ENCODE assay signal across 8 cellular contexts in genomic region chr14:69636718-69637480, GRCh38. TPM values are rescaled to one million over a fixed set of nuclear protein-coding genes. Genes with fewer than 3 reads are reported as not detected.
DNase-seq lines count a peak whose midpoint lies in the region; ATAC-seq and TF ChIP-seq lines count a peak whose summit lies in the region.

No MANE protein-coding gene starts in this region.

- H3K9me3 ChIP-seq in CD4-positive, alpha-beta memory T cell (ENCODE audit: control insufficient read depth in 1 of 2, low read length in 2 of 2), result peaks cover 0 to 7% of the 10 kb centered on the region in 2 donors
- peaks cover 13% of the 10 kb centered on the region for H3K9me3 ChIP-seq in WERI-Rb-1 (ENCODE audit: severe bottlenecking)
- peaks cover 7% of the 10 kb centered on the region for H3K9me3 ChIP-seq in left ventricle myocardium inferior (replicated peaks)

- H3K4me1 ChIP-seq in CD4-positive, alpha-beta memory T cell (ENCODE audit: insufficient read depth, low read length), result peaks cover 80% of the 10 kb centered on the region
- H3K4me1 ChIP-seq in left ventricle myocardium inferior, result peaks cover 87% of the 10 kb centered on the region

- ATAC-seq in sciatic nerve, result peak; percentile 5
- ATAC-seq in HG02759 (IDR thresholded peaks at IDR 0.05; ENCODE audit: unreplicated experiment), result no peak

- peaks cover 7 to 14% of the 10 kb centered on the region in 2 donors for H3K36me3 Mint-ChIP-seq in CD4-positive, alpha-beta memory T cell

- H3K27me3 ChIP-seq in CD4-positive, alpha-beta memory T cell (ENCODE audit: insufficient read depth, low read length), result no peaks in the 10 kb centered on the region
- no peaks in the 10 kb centered on the region for H3K27me3 ChIP-seq in WERI-Rb-1 (ENCODE audit: insufficient read depth, low read depth, severe bottlenecking)
- H3K27me3 ChIP-seq in left ventricle myocardium inferior (ENCODE audit: low read depth), result no peaks in the 10 kb centered on the region

- intact Hi-C loops in CD4-positive, alpha-beta memory T cell (cut with micrococcal nuclease), result loop anchor here (1.0 to 2.0 kb wide), 3 partner anchors 12 to 36 kb away; no protein-coding TSS in a partner anchor
- intact Hi-C loops in left ventricle myocardium inferior (cut with micrococcal nuclease) (no loop called here), sciatic nerve (cut with DNase I) (no loop called here)

- peak overlapping the region; percentile 85 to 97 (median 92) for H3K27ac Mint-ChIP-seq in CD4-positive, alpha-beta memory T cell

- POLR2A ChIA-PET in CD4-positive, alpha-beta memory T cell (lab: Charles Lee; ENCODE audit: partially characterized antibody), result interaction anchor here (0.8 to 19.6 kb wide), 7 partner anchors 8 to 130 kb away, joined by 3 to 279 read pairs (median 4); partner anchors contain the start of genes SRSF5 and SUSD6

- CTCF ChIA-PET in CD4-positive, alpha-beta memory T cell (lab: Charles Lee; ENCODE audit: partially characterized antibody), result interaction anchor here (0.7 to 1.5 kb wide), 5 partner anchors 9 to 30 kb away, joined by 3 to 6 read pairs (median 4); no protein-coding TSS in a partner anchor

- peaks cover 69 to 89% (median 79%) of the 10 kb centered on the region in 4 donors for H3K4me1 Mint-ChIP-seq in CD4-positive, alpha-beta memory T cell

- no peak for TF ChIP-seq CTCF in WERI-Rb-1 (IDR thresholded peaks at IDR 0.05; ENCODE audit: low read depth, low read length)
- TF ChIP-seq CTCF in left ventricle myocardium inferior (IDR thresholded peaks at IDR 0.05; ENCODE audit: borderline replicate concordance), result no peak
- no peak for TF ChIP-seq CTCF in foreskin fibroblast (IDR thresholded peaks at IDR 0.05; ENCODE audit: low read depth, low read length)

- H3K36me3 ChIP-seq in CD4-positive, alpha-beta memory T cell (ENCODE audit: insufficient read depth, low read length), result no peaks in the 10 kb centered on the region
- H3K36me3 ChIP-seq in WERI-Rb-1 (peaks cover 17% of the 10 kb centered on the region), left ventricle myocardium inferior (no peaks in the 10 kb centered on the region)

- peak overlapping the region; percentile 55 to 87 (median 74) for H3K4me3 Mint-ChIP-seq in CD4-positive, alpha-beta memory T cell

- peak overlapping the region in 1 of 2 donors; percentile 37 for H3K4me3 ChIP-seq in CD4-positive, alpha-beta memory T cell (ENCODE audit: low read length in 2 of 2)
- no peak overlapping the region for H3K4me3 ChIP-seq in WERI-Rb-1 (ENCODE audit: low read depth, low read length)
- peak overlapping the region; percentile 17 for H3K4me3 ChIP-seq in left ventricle myocardium inferior
- no peak overlapping the region for H3K4me3 ChIP-seq in foreskin fibroblast (ENCODE audit: low read depth in 1 of 2, low read length in 2 of 2)

- DNase-seq in CD4-positive, alpha-beta memory T cell, result no peak
- DNase-seq in WERI-Rb-1 (no peak), left ventricle myocardium inferior (no peak), sciatic nerve (ENCODE audit: low spot score) (no peak), SKM-1 (lab: John Stamatoyannopoulos, UW; ENCODE audit: unreplicated experiment) (no peak), foreskin fibroblast (no peak), NOMO-1 (lab: John Stamatoyannopoulos, UW; ENCODE audit: unreplicated experiment in 2 of 2) (no peak)

- H3K27me3 Mint-ChIP-seq in CD4-positive, alpha-beta memory T cell, result no peaks in the 10 kb centered on the region

- peak overlapping the region; percentile 47 for H3K27ac ChIP-seq in CD4-positive, alpha-beta memory T cell (ENCODE audit: low read depth, low read length)
- peak overlapping the region; percentile 70 for H3K27ac ChIP-seq in WERI-Rb-1
- H3K27ac ChIP-seq in left ventricle myocardium inferior (replicated peaks), result peak overlapping the region; percentile 81

- H3K9me3 Mint-ChIP-seq in CD4-positive, alpha-beta memory T cell, result peaks cover 0 to 12% (median 3%) of the 10 kb centered on the region in 8 donors

RNA-seq across cellular contexts. Expression of gene SUSD6, which starts 25.5 kb away (rescaled TPM):
- total RNA-seq in CD4-positive, alpha-beta memory T cell, result 10 to 100 TPM; 61.5 to 62.0 TPM
- polyA plus RNA-seq in CD4-positive, alpha-beta memory T cell, result 10 to 100 TPM in 1 of 2 donors, 1 to 10 TPM in 1; 4.8 to 10.8 TPM
- total RNA-seq in left ventricle myocardium inferior (23.9 TPM), sciatic nerve (68.9 TPM)
